In the genomic region with DNA sequence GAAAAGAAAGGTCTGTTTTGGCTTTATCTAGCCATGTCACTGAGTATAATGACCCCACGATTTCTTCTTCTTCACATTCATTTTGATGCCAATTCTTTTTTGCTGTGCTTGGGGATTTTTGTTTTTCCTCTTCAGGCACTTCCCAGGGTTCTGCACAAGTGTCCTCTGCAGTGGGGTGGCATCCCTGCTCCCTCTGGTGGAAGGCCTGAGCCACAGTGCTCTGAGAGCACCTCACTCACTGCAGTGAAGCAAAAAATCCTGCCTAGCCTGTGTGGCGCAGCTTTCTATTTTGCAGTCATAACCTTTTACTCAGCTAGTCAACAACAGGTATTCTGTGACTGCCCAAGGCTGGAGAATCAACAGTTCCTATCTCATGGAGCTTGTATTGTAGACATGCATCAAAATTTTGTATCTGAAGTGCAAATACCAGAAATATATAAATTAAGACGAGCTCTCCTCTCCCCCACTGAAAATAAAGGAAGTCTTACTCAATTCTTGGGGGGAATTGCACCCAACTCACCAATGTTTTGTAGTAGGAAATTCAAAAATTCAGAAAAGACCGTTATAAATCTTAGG, we compare ENCODE assay signal across 7 cellular contexts.
DNase-seq lines count a peak whose midpoint lies in the region; ATAC-seq and TF ChIP-seq lines count a peak whose summit lies in the region.

No MANE protein-coding gene starts in this region.

- intact Hi-C loops in Right ventricle myocardium superior (cut with DNase I): loop anchor here (10.0 kb wide), 3 partner anchors 150 to 530 kb away; partner anchors contain the start of gene NCAM1

- peak; percentile 93 for ATAC-seq in Right ventricle myocardium superior (ENCODE audit: poor library complexity)
- no peak for ATAC-seq in activated CD4-positive, CD25-positive, alpha-beta regulatory T cell treated with anti-CD3 and anti-CD28 coated beads, Interleukin-2, amount 50 U/mL, for 24 hours

- TF ChIP-seq CTCF in GM10266 (IDR thresholded peaks at IDR 0.05; ENCODE audit: control insufficient read depth, insufficient read depth, low read depth, missing control alignments): peak; percentile 33

- DNase-seq in GM10266 (ENCODE audit: extremely low spot score) (no peak), NCI-H1092 treated with DMSO at 0.1 percent for 48 hours (lab: John Stamatoyannopoulos, UW) (peak; percentile 69), SW480 (ENCODE audit: low spot score) (peak; percentile 47), Right ventricle myocardium superior (peak; percentile 63), pons (ENCODE audit: low spot score) (peak; percentile 90)
- no peak for DNase-seq in stimulated activated CD4-positive, alpha-beta T cell treated with anti-CD3 and anti-CD28 coated beads, Interleukin-4, amount 100 ng/mL, for 1 hour

Comparison
In these comparisons a context has a peak if more than half of its experiments do, and no peak if none do; other contexts are left out.
1. DNase-seq: peak in NCI-H1092 treated with DMSO at 0.1 percent for 48 hours (single experiment), SW480 (single experiment), Right ventricle myocardium superior (single experiment) and pons (single experiment); none in GM10266 (single experiment) and stimulated activated CD4-positive, alpha-beta T cell treated with anti-CD3 and anti-CD28 coated beads, Interleukin-4, amount 100 ng/mL, for 1 hour (single experiment).